ENCODE assay signal across 25 cellular contexts in genomic region chr1:219325368-219325742, GRCh38.
DNase-seq lines count a peak whose midpoint lies in the region; ATAC-seq, FAIRE-seq and TF ChIP-seq lines count a peak whose summit lies in the region.
"Had no signal": no experiment of that assay in that cellular context is flagged by ENCODE, and none has a peak within 500 bp of the region (broad histone marks: within the 10 kb centered on the region; RNA-seq: fewer than 3 reads in every experiment).

No MANE protein-coding gene starts in this region.

- BruUV-seq in endothelial cell of umbilical vein (replicated peaks; lab: Mats Ljungman, UMichigan), result TSS peak; percentile 69

- no peak for DNase-seq in endothelial cell of umbilical vein (ENCODE audit: low read depth, low spot score)
- DNase-seq in kidney glomerular epithelial cell (lab: John Stamatoyannopoulos, UW), result no peak
- no peak for DNase-seq in C1 segment of cervical spinal cord (lab: John Stamatoyannopoulos, UW)
- DNase-seq: activated gamma-delta T cell, gastrocnemius medialis, GOT3, left lung, NCI-H774, nucleus accumbens, T-cell, testis had no signal

- no peak overlapping the region for H2AFZ ChIP-seq in endothelial cell of umbilical vein (ENCODE audit: low read depth, low read length)

- no peaks in the 10 kb centered on the region for H3K36me3 ChIP-seq in endothelial cell of umbilical vein (ENCODE audit: control insufficient read depth in 2 of 2, extremely low read depth in 1 of 2, insufficient read depth in 2 of 2, low read length in 2 of 2)
- H3K36me3 ChIP-seq: ascending aorta, gastrocnemius medialis, left lung had no signal

- intact Hi-C loops in endothelial cell of umbilical vein (cut with micrococcal nuclease), result loop anchor here (1.0 to 5.0 kb wide), 8 partner anchors 12 to 978 kb away; partner anchors contain the start of gene TGFB2

- H3K4me1 ChIP-seq in endothelial cell of umbilical vein (ENCODE audit: control insufficient read depth, extremely low read depth, insufficient read depth, low read length), result peaks cover 50% of the 10 kb centered on the region
- H3K4me1 ChIP-seq: gastrocnemius medialis, testis had no signal

- H3K4me3 ChIP-seq in endothelial cell of umbilical vein (replicated peaks in 1 of 3; ENCODE audit: insufficient read depth in 1 of 3, low read depth in 1 of 3, low read length in 3 of 3), result no peak overlapping the region
- H3K4me3 ChIP-seq: ascending aorta, gastrocnemius medialis, K562, left lung, testis had no signal

- TF ChIP-seq CTCF in endothelial cell of umbilical vein (IDR thresholded peaks at IDR 0.05; ENCODE audit: extremely low read depth in 1 of 2, insufficient read depth in 1 of 2, low read depth in 1 of 2, low read length in 2 of 2), result no peak

- dilution Hi-C loops in endothelial cell of umbilical vein (cut with MboI; ENCODE audit: extremely low pct_ligation_motif_present, low sequenced_read_pairs), result no loop called here

- POLR2A ChIA-PET in endothelial cell of umbilical vein (lab: Charles Lee), result interaction anchor here (1.0 kb wide), 1 partner anchor 22 kb away, joined by 3 read pairs; no protein-coding TSS in a partner anchor

- TF ChIP-seq POLR2A in endothelial cell of umbilical vein (IDR thresholded peaks at IDR 0.05; ENCODE audit: low read depth, low read length), result no peak

- H4K20me1 ChIP-seq in endothelial cell of umbilical vein (replicated peaks; ENCODE audit: control insufficient read depth, extremely low read depth, insufficient read depth, low read length), result no peaks in the 10 kb centered on the region

- no peaks in the 10 kb centered on the region for H3K27me3 ChIP-seq in endothelial cell of umbilical vein (ENCODE audit: control insufficient read depth in 2 of 2, insufficient read depth in 2 of 2, low read length in 2 of 2)
- H3K27me3 ChIP-seq: ascending aorta, gastrocnemius medialis, left lung, testis had no signal

- no peak overlapping the region for H3K9ac ChIP-seq in endothelial cell of umbilical vein (replicated peaks; ENCODE audit: extremely low read depth, insufficient read depth, low read length)

- CTCF ChIA-PET in endothelial cell of umbilical vein (lab: Charles Lee), result interaction anchor here (0.6 to 1.1 kb wide), 4 partner anchors 31 to 986 kb away, joined by 3 to 4 read pairs (median 4); no protein-coding TSS in a partner anchor

- H3K9me1 ChIP-seq in endothelial cell of umbilical vein (replicated peaks; ENCODE audit: control insufficient read depth, extremely low read depth, insufficient read depth, low read length), result no peaks in the 10 kb centered on the region

- peak overlapping the region; percentile 63 for H3K27ac ChIP-seq in endothelial cell of umbilical vein (ENCODE audit: insufficient read depth, low read depth, low read length)
- H3K27ac ChIP-seq: ascending aorta, gastrocnemius medialis, HL-60, left lung, RWPE1, testis had no signal

- ATAC-seq in GM18502 (IDR thresholded peaks at IDR 0.05; ENCODE audit: poor library complexity, unreplicated experiment) (peak; percentile 37), GM19438 (IDR thresholded peaks at IDR 0.05; ENCODE audit: low read depth, unreplicated experiment) (peak; percentile 10), HG03175 (IDR thresholded peaks at IDR 0.05; ENCODE audit: unreplicated experiment) (peak; percentile 25), GM21423 (IDR thresholded peaks at IDR 0.05; ENCODE audit: unreplicated experiment) (no peak), GM21825 (IDR thresholded peaks at IDR 0.05; ENCODE audit: unreplicated experiment) (no peak)
- ATAC-seq: gastrocnemius medialis, K562, sciatic nerve, T-cell had no signal

- no peaks in the 10 kb centered on the region for H3K9me3 ChIP-seq in endothelial cell of umbilical vein (replicated peaks; ENCODE audit: control insufficient read depth, insufficient read depth, low read length)
- H3K9me3 ChIP-seq: ascending aorta, gastrocnemius medialis, left lung, testis had no signal

- no peaks in the 10 kb centered on the region for H3K79me2 ChIP-seq in endothelial cell of umbilical vein (ENCODE audit: control insufficient read depth, insufficient read depth, low read length)

- no peak overlapping the region for H3K4me2 ChIP-seq in endothelial cell of umbilical vein (ENCODE audit: insufficient read depth, low read length)

- no peak for FAIRE-seq in endothelial cell of umbilical vein (lab: Jason Lieb, UNC)
- FAIRE-seq: colon, D721Med, G401.6, GM19239, K562 had no signal

TF ChIP-seq in endothelial cell of umbilical vein, 7 proteins besides CTCF, POLR2A, EP300 and RAD21:
- TF ChIP-seq MYC (IDR thresholded peaks at IDR 0.05; ENCODE audit: low read depth, low read length) (no peak), EZH2 (IDR thresholded peaks at IDR 0.05; ENCODE audit: borderline replicate concordance, low read depth, low read length, severe bottlenecking) (no peak), FOS (IDR thresholded peaks at IDR 0.05; ENCODE audit: borderline replicate concordance, insufficient read depth, low read length) (no peak), GATA2 (IDR thresholded peaks at IDR 0.05; ENCODE audit: insufficient read depth, insufficient read length, low read depth, low read length) (no peak), JUN (IDR thresholded peaks at IDR 0.05; ENCODE audit: borderline replicate concordance, insufficient read depth, insufficient read length, low read depth) (no peak), POLR2AphosphoS5 (IDR thresholded peaks at IDR 0.05; ENCODE audit: insufficient read depth, low read depth, low read length) (no peak)
- TF ChIP-seq, protein P1, sequence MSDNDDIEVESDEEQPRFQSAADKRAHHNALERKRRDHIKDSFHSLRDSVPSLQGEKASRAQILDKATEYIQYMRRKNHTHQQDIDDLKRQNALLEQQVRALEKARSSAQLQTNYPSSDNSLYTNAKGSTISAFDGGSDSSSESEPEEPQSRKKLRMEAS (IDR thresholded peaks at IDR 0.05; ENCODE audit: insufficient read depth, insufficient read length), result no peak

Comparison
In these comparisons a context has a peak if more than half of its experiments do, and no peak if none do; other contexts are left out.
1. ATAC-seq: peak in GM18502 (single experiment), GM19438 (single experiment) and HG03175 (single experiment); none in GM21423 (single experiment) and GM21825 (single experiment).